ENCODE assay signal across 9 cellular contexts in the genomic region with DNA sequence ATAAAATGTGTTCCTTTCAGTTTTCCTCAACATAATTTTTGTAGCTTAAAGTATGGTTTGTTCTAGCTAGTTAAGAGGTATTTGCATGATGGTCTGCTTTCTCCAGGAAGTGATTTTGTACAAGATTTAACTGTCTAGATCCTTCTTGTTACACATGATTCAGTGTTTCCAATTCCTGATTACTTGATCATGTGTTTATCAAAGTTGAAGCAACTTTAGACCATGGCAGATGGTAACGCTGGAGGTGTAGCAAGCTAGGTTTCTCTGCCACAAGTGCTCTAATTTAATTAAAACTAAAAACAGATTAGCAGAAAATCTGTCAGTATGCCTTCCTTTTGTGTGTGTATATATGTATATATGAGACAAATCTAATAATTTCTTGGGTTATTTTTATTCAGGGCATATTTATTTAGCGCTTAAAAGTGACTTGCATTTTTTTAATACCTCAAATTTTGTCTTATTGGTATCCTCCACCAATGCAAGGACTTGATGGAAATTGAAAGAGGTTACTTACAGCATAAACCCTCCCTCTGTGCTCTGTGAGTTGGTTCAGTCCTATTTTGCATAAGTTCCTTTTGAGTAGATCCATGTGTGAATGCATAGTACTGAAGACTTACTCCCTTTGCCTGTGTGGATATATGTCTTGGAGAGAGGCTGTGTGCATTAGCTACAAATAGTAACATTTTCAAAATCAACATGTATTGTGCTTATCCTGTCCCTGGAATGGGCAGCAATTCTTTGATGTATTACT.
A peak's percentile ranks its signal among the peaks of the same experiment; 100 is the strongest.
DNase-seq lines count a peak whose midpoint lies in the region; ATAC-seq and TF ChIP-seq lines count a peak whose summit lies in the region.
"Had no signal": no experiment of that assay in that cellular context is flagged by ENCODE, and none has a peak within 500 bp of the region (broad histone marks: within the 10 kb centered on the region; RNA-seq: fewer than 3 reads in every experiment).

No MANE protein-coding gene starts in this region.

- peaks cover 0 to 75% (median 43%) of the 10 kb centered on the region in 9 donors for H3K4me1 ChIP-seq in heart right ventricle
- peaks cover 1% of the 10 kb centered on the region for H3K4me1 ChIP-seq in right cardiac atrium (ENCODE audit: control insufficient read depth, insufficient read depth, low read length)
- H3K4me1 ChIP-seq in fibroblast of lung (ENCODE audit: control insufficient read depth, extremely low read depth, insufficient read depth, low read length), result peaks cover 12% of the 10 kb centered on the region
- peaks cover 91% of the 10 kb centered on the region for H3K4me1 ChIP-seq in smooth muscle cell (ENCODE audit: low read depth)

- H4K20me1 ChIP-seq in fibroblast of lung (ENCODE audit: control insufficient read depth, extremely low read depth, insufficient read depth, low read length), result no peaks in the 10 kb centered on the region
- no peaks in the 10 kb centered on the region for H4K20me1 ChIP-seq in smooth muscle cell (ENCODE audit: low read depth)

- intact Hi-C loops in heart right ventricle (cut with DNase I) (loop anchor here in 9 of 10 donors (5.0 to 10.0 kb wide), 8 partner anchors 72 to 724 kb away; partner anchors contain the start of gene TCF12 (in 6 of the 9)), right cardiac atrium (cut with DNase I) (loop anchor here in 3 of 4 donors (5.0 to 10.0 kb wide), 3 partner anchors 64 to 74 kb away; no protein-coding TSS in a partner anchor)

- ATAC-seq in heart right ventricle (peak in 3 of 8 donors; percentile 33 to 48 (median 38)), right cardiac atrium (no peak), GM21619 (IDR thresholded peaks at IDR 0.05; ENCODE audit: unreplicated experiment) (no peak), GM18520 (IDR thresholded peaks at IDR 0.05; ENCODE audit: unreplicated experiment) (no peak)

- no peak for TF ChIP-seq CTCF in heart right ventricle (IDR thresholded peaks at IDR 0.05)
- TF ChIP-seq CTCF in fibroblast of lung (conservative IDR thresholded peaks at IDR 0.05 in 1 of 2, IDR thresholded peaks at IDR 0.05 in 1 of 2; ENCODE audit: low read depth in 1 of 2, low read length in 2 of 2), result no peak
- no peak for TF ChIP-seq CTCF in smooth muscle cell (IDR thresholded peaks at IDR 0.05; ENCODE audit: borderline replicate concordance, insufficient read depth, poor library complexity, severe bottlenecking)

- peaks cover 16% of the 10 kb centered on the region for H3F3A ChIP-seq in smooth muscle cell (ENCODE audit: low read depth)

- H3K9me3 ChIP-seq in heart right ventricle, result no peaks in the 10 kb centered on the region
- no peaks in the 10 kb centered on the region for H3K9me3 ChIP-seq in right cardiac atrium (ENCODE audit: control insufficient read depth, low read length)
- no peaks in the 10 kb centered on the region for H3K9me3 ChIP-seq in fibroblast of lung (ENCODE audit: control insufficient read depth, insufficient read depth, low read depth, low read length)
- H3K9me3 ChIP-seq in smooth muscle cell (replicated peaks; ENCODE audit: low read depth), result no peaks in the 10 kb centered on the region

- H3K27ac ChIP-seq in heart right ventricle (peak overlapping the region in 3 of 10 donors; percentile 2 to 16 (median 15)), right cardiac atrium (ENCODE audit: low read length) (no peak overlapping the region), fibroblast of lung (ENCODE audit: insufficient read depth, low read length) (peak overlapping the region; percentile 78), smooth muscle cell (ENCODE audit: low read depth) (peak overlapping the region; percentile 81)

- 79 to 80% methylated on average over 2 of the region's 2 CpGs for WGBS in heart right ventricle, 2 donors
- 71% methylated on average over 2 of the region's 2 CpGs for WGBS in right cardiac atrium
- WGBS in smooth muscle cell (ENCODE audit: low lambda C conversion rate), result 47% methylated on average over 2 of the region's 2 CpGs

- H3K27me3 ChIP-seq in heart right ventricle, result no peaks in the 10 kb centered on the region
- H3K27me3 ChIP-seq in right cardiac atrium (ENCODE audit: control insufficient read depth, insufficient read depth), result no peaks in the 10 kb centered on the region
- H3K27me3 ChIP-seq in fibroblast of lung (ENCODE audit: control insufficient read depth, insufficient read depth, low read length), result no peaks in the 10 kb centered on the region
- H3K27me3 ChIP-seq in smooth muscle cell (ENCODE audit: low read depth), result no peaks in the 10 kb centered on the region

- DNase-seq in heart right ventricle, result no peak
- DNase-seq in right cardiac atrium, result no peak
- peak; percentile 98 for DNase-seq in NCI-H82 (lab: John Stamatoyannopoulos, UW)
- DNase-seq in fibroblast of lung (ENCODE audit: low read depth in 2 of 2), result peak; percentile 96 to 98
- DNase-seq in smooth muscle cell (lab: John Stamatoyannopoulos, UW; ENCODE audit: unreplicated experiment), result no peak
- DNase-seq in stimulated activated CD4-positive, alpha-beta T cell treated with anti-CD3 and anti-CD28 coated beads, Interleukin-2, amount 100 ng/mL, for 24 hours, result no peak
- DNase-seq: DND-41 had no signal

- H3K4me2 ChIP-seq in fibroblast of lung (ENCODE audit: extremely low read depth, insufficient read depth, low read length) (peak overlapping the region; percentile 92), smooth muscle cell (peak overlapping the region; percentile 78)

- no peak overlapping the region for H3K9ac ChIP-seq in fibroblast of lung (ENCODE audit: insufficient read depth, low read length)
- peak overlapping the region; percentile 33 for H3K9ac ChIP-seq in smooth muscle cell (ENCODE audit: low read depth)

- H3K4me3 ChIP-seq in heart right ventricle (peak overlapping the region in 6 of 10 donors; percentile 20 to 36 (median 32)), right cardiac atrium (ENCODE audit: low read length) (no peak overlapping the region), fibroblast of lung (replicated peaks in 1 of 4; ENCODE audit: control extremely low read depth in 1 of 4, insufficient read depth in 1 of 4, low read depth in 3 of 4, low read length in 4 of 4) (peak overlapping the region; percentile 68 to 84 (median 76)), smooth muscle cell (peak overlapping the region; percentile 53)

- H3K79me2 ChIP-seq in fibroblast of lung (ENCODE audit: control insufficient read depth, insufficient read depth, low read length) (peaks cover 63% of the 10 kb centered on the region), smooth muscle cell (ENCODE audit: low read depth) (peaks cover 76% of the 10 kb centered on the region)

- H3K36me3 ChIP-seq in heart right ventricle (no peaks in the 10 kb centered on the region), fibroblast of lung (ENCODE audit: control insufficient read depth, insufficient read depth, low read length) (no peaks in the 10 kb centered on the region), smooth muscle cell (ENCODE audit: low read depth) (no peaks in the 10 kb centered on the region)

- H2AFZ ChIP-seq in fibroblast of lung (ENCODE audit: low read length) (no peak overlapping the region), smooth muscle cell (ENCODE audit: low read depth) (no peak overlapping the region)

Comparison
In these comparisons a context has a peak if more than half of its experiments do, and no peak if none do; other contexts are left out.
1. DNase-seq: peak in NCI-H82 (single experiment) and fibroblast of lung (2 of 2); none in heart right ventricle (0 of 2), right cardiac atrium (0 of 3), smooth muscle cell (single experiment) and stimulated activated CD4-positive, alpha-beta T cell treated with anti-CD3 and anti-CD28 coated beads, Interleukin-2, amount 100 ng/mL, for 24 hours (0 of 2).